9 cellular contexts compared by ENCODE assay signal in the genomic region with DNA sequence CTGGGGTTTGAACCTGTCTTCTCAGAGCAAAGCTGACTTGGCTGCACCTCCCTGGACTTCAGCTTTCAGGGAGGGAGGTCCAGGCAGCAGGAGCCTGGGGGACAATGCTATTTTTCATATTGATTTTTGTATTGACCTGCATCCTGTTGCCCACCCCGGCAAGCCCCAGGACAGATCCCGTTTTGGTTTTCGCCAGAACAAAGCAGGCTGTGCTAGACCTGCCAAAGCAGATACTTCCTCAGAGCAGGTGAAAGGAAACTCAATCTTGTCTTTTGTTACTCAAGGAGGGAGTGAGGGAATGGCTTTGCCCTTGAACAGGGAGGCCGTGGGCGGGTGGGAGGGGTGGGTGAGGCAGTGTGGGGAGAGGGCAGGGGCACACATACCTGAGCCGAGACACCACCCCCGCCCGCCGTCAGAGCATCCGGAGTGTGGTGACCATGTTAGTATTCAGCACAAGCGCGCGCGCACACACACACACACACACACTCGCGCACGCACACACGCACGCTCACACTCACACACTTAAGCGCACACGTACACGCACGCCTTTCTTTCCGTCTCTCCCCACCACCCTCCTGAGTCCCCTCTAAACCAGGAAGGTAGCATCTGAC. TPM values are rescaled to one million over a fixed set of nuclear protein-coding genes. Genes with fewer than 3 reads are reported as not detected.
A peak's percentile ranks its signal among the peaks of the same experiment; 100 is the strongest.
DNase-seq lines count a peak whose midpoint lies in the region; ATAC-seq lines count a peak whose summit lies in the region.
"Had no signal": no experiment of that assay in that cellular context is flagged by ENCODE, and none has a peak within 500 bp of the region (broad histone marks: within the 10 kb centered on the region; RNA-seq: fewer than 3 reads in every experiment).

No MANE protein-coding gene starts in this region.

- no peak for ATAC-seq in HG03196 (IDR thresholded peaks at IDR 0.05; ENCODE audit: unreplicated experiment)
- ATAC-seq in HG02610 (IDR thresholded peaks at IDR 0.05; ENCODE audit: unreplicated experiment), result no peak

- no CpG with 5 or more reads among the region's 24 CpGs for WGBS in trophoblast cell (ENCODE audit: extremely low coverage, insufficient coverage, insufficient read length)

- H3K4me3 ChIP-seq in BLaER1 (no peak overlapping the region), trophoblast cell (ENCODE audit: low read depth, low read length) (peak overlapping the region; percentile 52)
- no peak overlapping the region for H3K4me3 ChIP-seq in effector memory CD4-positive, alpha-beta T cell (ENCODE audit: insufficient read depth, low read depth, low read length, poor library complexity, severe bottlenecking)
- H3K4me3 ChIP-seq: heart left ventricle had no signal

- peaks cover 73% of the 10 kb centered on the region for H4K20me1 ChIP-seq in BLaER1

- DNase-seq in activated CD4-positive, alpha-beta T cell treated with anti-CD3 and anti-CD28 coated beads, Interleukin-2, amount 10 ng/mL, durations not matched to agents 24 days and 14 days, result peak; percentile 76
- DNase-seq in effector memory CD4-positive, alpha-beta T cell, result no peak
- DNase-seq in trophoblast cell (no peak), NCI-H446 treated with DMSO at 0.1 percent for 48 hours (lab: John Stamatoyannopoulos, UW) (no peak), KBM-7 (no peak)
- DNase-seq: heart left ventricle had no signal

- H3K4me2 ChIP-seq in BLaER1 (peak overlapping the region; percentile 97), trophoblast cell (ENCODE audit: low read length) (no peak overlapping the region)

- intact Hi-C loops in activated CD4-positive, alpha-beta T cell treated with anti-CD3 and anti-CD28 coated beads, Interleukin-2, amount 10 ng/mL, durations not matched to agents 24 days and 14 days (cut with micrococcal nuclease), result no loop called here

- no peaks in the 10 kb centered on the region for H3K79me1 ChIP-seq in trophoblast cell (ENCODE audit: low read length)

- H4K8ac ChIP-seq in trophoblast cell (ENCODE audit: low read depth, low read length), result no peak overlapping the region

- no peaks in the 10 kb centered on the region; the same call in 1 of the 2 replicates for H3K36me3 ChIP-seq in BLaER1
- no peaks in the 10 kb centered on the region for H3K36me3 ChIP-seq in effector memory CD4-positive, alpha-beta T cell (ENCODE audit: control insufficient read depth, insufficient read depth, low read length)
- H3K36me3 ChIP-seq in trophoblast cell (ENCODE audit: control insufficient read depth in 1 of 2, insufficient read depth in 2 of 2, low read length in 2 of 2), result no peaks in the 10 kb centered on the region
- H3K36me3 ChIP-seq: heart left ventricle had no signal

- no peak overlapping the region for H2BK5ac ChIP-seq in trophoblast cell (ENCODE audit: low read depth, low read length, poor library complexity)

- no peak overlapping the region for H2BK120ac ChIP-seq in trophoblast cell (ENCODE audit: insufficient read depth, low read length, poor library complexity)

- H3K36me3 Mint-ChIP-seq in activated CD4-positive, alpha-beta T cell treated with anti-CD3 and anti-CD28 coated beads, Interleukin-2, amount 10 ng/mL, durations not matched to agents 24 days and 14 days (ENCODE audit: low read depth), result no peaks in the 10 kb centered on the region

- H3K18ac ChIP-seq in trophoblast cell (ENCODE audit: low read length), result no peak overlapping the region

- H3K4me1 ChIP-seq in BLaER1, result peaks cover 97% of the 10 kb centered on the region
- no peaks in the 10 kb centered on the region for H3K4me1 ChIP-seq in effector memory CD4-positive, alpha-beta T cell (ENCODE audit: control insufficient read depth, insufficient read depth, low read length, poor library complexity, severe bottlenecking)
- peaks cover 21 to 29% of the 10 kb centered on the region in 2 experiments for H3K4me1 ChIP-seq in trophoblast cell (ENCODE audit: control insufficient read depth in 1 of 2, insufficient read depth in 2 of 2, low read length in 2 of 2)

- no peak overlapping the region for H3K23ac ChIP-seq in trophoblast cell (ENCODE audit: low read length)

- no peaks in the 10 kb centered on the region for H3K9me3 Mint-ChIP-seq in activated CD4-positive, alpha-beta T cell treated with anti-CD3 and anti-CD28 coated beads, Interleukin-2, amount 10 ng/mL, durations not matched to agents 24 days and 14 days

- H4K12ac ChIP-seq in trophoblast cell (ENCODE audit: low read depth, low read length), result no peak overlapping the region

- peaks cover 19% of the 10 kb centered on the region for H3K4me1 Mint-ChIP-seq in activated CD4-positive, alpha-beta T cell treated with anti-CD3 and anti-CD28 coated beads, Interleukin-2, amount 10 ng/mL, durations not matched to agents 24 days and 14 days

- in situ Hi-C loops in KBM-7 (cut with MboI; ENCODE audit: low pct_unique_long_range_greater_than_20kb, low sequenced_read_pairs), result no loop called here

- no peak overlapping the region for H2AK5ac ChIP-seq in trophoblast cell (ENCODE audit: low read length)

- H3K9ac ChIP-seq in BLaER1, result peak overlapping the region; percentile 69
- no peak overlapping the region for H3K9ac ChIP-seq in trophoblast cell (ENCODE audit: low read length)

- peak overlapping the region; percentile 84 for H3K27ac ChIP-seq in BLaER1
- peak overlapping the region; percentile 34 for H3K27ac ChIP-seq in effector memory CD4-positive, alpha-beta T cell (ENCODE audit: insufficient read depth, low read length, poor library complexity, severe bottlenecking)
- H3K27ac ChIP-seq in trophoblast cell (ENCODE audit: low read depth, low read length), result no peak overlapping the region

- no peak overlapping the region for H3K14ac ChIP-seq in trophoblast cell (ENCODE audit: low read length)

- peak overlapping the region; percentile 35 for H3K4me3 Mint-ChIP-seq in activated CD4-positive, alpha-beta T cell treated with anti-CD3 and anti-CD28 coated beads, Interleukin-2, amount 10 ng/mL, durations not matched to agents 24 days and 14 days

- no peak overlapping the region for H3K27ac Mint-ChIP-seq in activated CD4-positive, alpha-beta T cell treated with anti-CD3 and anti-CD28 coated beads, Interleukin-2, amount 10 ng/mL, durations not matched to agents 24 days and 14 days

- no peaks in the 10 kb centered on the region for H3K9me3 ChIP-seq in BLaER1
- no peaks in the 10 kb centered on the region for H3K9me3 ChIP-seq in effector memory CD4-positive, alpha-beta T cell (ENCODE audit: control insufficient read depth, low read length)
- H3K9me3 ChIP-seq in trophoblast cell (ENCODE audit: insufficient read depth, low read depth, low read length), result no peaks in the 10 kb centered on the region
- H3K9me3 ChIP-seq: heart left ventricle had no signal

- no peak overlapping the region for H2AFZ ChIP-seq in trophoblast cell (ENCODE audit: insufficient read depth, low read length, poor library complexity)

- no peaks in the 10 kb centered on the region for H3K27me3 Mint-ChIP-seq in activated CD4-positive, alpha-beta T cell treated with anti-CD3 and anti-CD28 coated beads, Interleukin-2, amount 10 ng/mL, durations not matched to agents 24 days and 14 days

- H3K27me3 ChIP-seq in BLaER1 (no peaks in the 10 kb centered on the region), trophoblast cell (ENCODE audit: insufficient read depth, low read length) (no peaks in the 10 kb centered on the region)
- no peaks in the 10 kb centered on the region for H3K27me3 ChIP-seq in effector memory CD4-positive, alpha-beta T cell (replicated peaks; ENCODE audit: control insufficient read depth, insufficient read depth, low read length, poor library complexity, severe bottlenecking)
- H3K27me3 ChIP-seq: heart left ventricle had no signal

- no peaks in the 10 kb centered on the region for H3K79me2 ChIP-seq in trophoblast cell (ENCODE audit: control insufficient read depth, insufficient read depth, low read length, poor library complexity)

- H2BK12ac ChIP-seq in trophoblast cell (ENCODE audit: low read length), result no peak overlapping the region

- no peak overlapping the region for H4K91ac ChIP-seq in trophoblast cell (ENCODE audit: low read depth, low read length)

- H3K4ac ChIP-seq in trophoblast cell (ENCODE audit: low read depth, low read length), result no peak overlapping the region

RNA-seq across cellular contexts. Expression of gene RAI1, which starts 59.5 kb away (rescaled TPM):
- total RNA-seq in activated CD4-positive, alpha-beta T cell treated with anti-CD3 and anti-CD28 coated beads, Interleukin-2, amount 10 ng/mL, durations not matched to agents 24 days and 14 days, result 30.1 and 34.5 TPM in 2 replicates
- polyA plus RNA-seq in trophoblast cell (2013), result 16.7 and 17.4 TPM in 2 replicates
